In the genomic region with DNA sequence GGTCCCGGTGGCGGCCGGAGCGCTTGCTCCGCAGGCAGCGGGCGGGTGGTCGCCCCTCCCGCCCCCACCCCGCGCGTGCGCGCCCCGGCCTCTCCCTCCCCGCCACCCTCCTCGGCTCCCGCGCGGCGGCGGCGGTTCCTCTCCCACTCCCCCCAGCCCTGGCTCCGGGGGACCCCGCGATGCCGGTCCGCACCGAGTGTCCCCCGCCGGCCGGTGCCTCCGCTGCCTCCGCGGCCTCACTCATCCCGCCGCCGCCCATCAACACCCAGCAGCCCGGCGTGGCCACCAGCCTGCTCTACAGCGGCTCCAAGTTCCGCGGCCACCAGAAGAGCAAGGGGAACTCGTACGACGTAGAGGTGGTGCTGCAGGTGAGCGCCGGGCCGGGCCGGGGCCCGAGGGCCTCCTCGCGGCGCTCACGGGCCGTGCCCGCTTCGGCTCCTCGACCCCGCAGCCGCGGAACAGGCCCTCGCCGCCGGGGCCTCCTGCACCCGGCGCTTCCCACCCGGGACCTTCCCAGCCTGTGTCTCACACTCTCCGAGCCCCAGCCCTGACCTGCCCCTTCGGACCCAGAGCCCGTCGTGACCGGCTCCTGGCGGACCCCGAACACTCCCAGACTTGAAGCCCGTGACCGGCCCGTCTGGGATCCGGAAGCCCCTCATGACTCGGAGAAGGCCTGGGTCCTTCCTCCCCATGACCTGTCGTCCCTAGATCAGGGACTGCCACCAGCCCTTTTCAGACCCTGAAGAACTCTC, we compare ENCODE assay signal across 8 cellular contexts. TPM values are rescaled to one million over a fixed set of nuclear protein-coding genes. Genes with fewer than 3 reads are reported as not detected.
DNase-seq lines count a peak whose midpoint lies in the region; ATAC-seq and TF ChIP-seq lines count a peak whose summit lies in the region.

No MANE protein-coding gene starts in this region.

- no peaks in the 10 kb centered on the region for H3K36me3 ChIP-seq in Caco-2 (ENCODE audit: control insufficient read depth, insufficient read depth, low read length)

- H3K27me3 ChIP-seq in Caco-2 (replicated peaks; ENCODE audit: control insufficient read depth, insufficient read depth, low read length), result no peaks in the 10 kb centered on the region

- peak overlapping the region; percentile 82 for H3K27ac Mint-ChIP-seq in Caco-2 (ENCODE audit: unreplicated experiment)

- H3K9me3 ChIP-seq in Caco-2, result no peaks in the 10 kb centered on the region

- H3K9me3 Mint-ChIP-seq in Caco-2 (ENCODE audit: unreplicated experiment), result no peaks in the 10 kb centered on the region

- peaks cover 19% of the 10 kb centered on the region for H3K4me1 ChIP-seq in Caco-2

- DNase-seq in Caco-2 (peak; percentile 59 to 65), fibroblast of villous mesenchyme (ENCODE audit: low read depth) (peak; percentile 11), omental fat pad (ENCODE audit: low spot score) (no peak), NCI-H1694 treated with DMSO at 0.1 percent for 48 hours (lab: John Stamatoyannopoulos, UW) (no peak), NCI-H1930 (lab: John Stamatoyannopoulos, UW) (no peak)
- peak; percentile 40 for DNase-seq in activated CD4-positive, CD25-positive, alpha-beta regulatory T cell treated with anti-CD3 and anti-CD28 coated beads, Interleukin-2, amount 50 U/mL, for 72 hours

- H3K4me3 Mint-ChIP-seq in Caco-2 (ENCODE audit: unreplicated experiment), result peak overlapping the region; percentile 83

- no TSS peak for BruUV-seq in Caco-2 (replicated peaks; lab: Mats Ljungman, UMichigan)

- peaks cover 6% of the 10 kb centered on the region for H3K36me3 Mint-ChIP-seq in Caco-2 (ENCODE audit: insufficient read depth, unreplicated experiment)

- TF ChIP-seq CTCF in Caco-2 (IDR thresholded peaks at IDR 0.05; ENCODE audit: insufficient read depth in 1 of 2, low read depth in 1 of 2, low read length in 1 of 2, severe bottlenecking in 1 of 2, unreplicated experiment in 1 of 2) (no peak), fibroblast of villous mesenchyme (IDR thresholded peaks at IDR 0.05; ENCODE audit: insufficient read depth, low read depth, low read length) (no peak), omental fat pad (IDR thresholded peaks at IDR 0.05) (no peak)

- POLR2A ChIA-PET in Caco-2 (lab: Charles Lee), result no interaction called here

- CTCF ChIA-PET in Caco-2 (lab: Charles Lee), result no interaction called here

- ATAC-seq in GM19328 (IDR thresholded peaks at IDR 0.05; ENCODE audit: unreplicated experiment) (peak; percentile 22), HG03354 (IDR thresholded peaks at IDR 0.05; ENCODE audit: poor library complexity, severe bottlenecking, unreplicated experiment) (peak; percentile 26), omental fat pad (ENCODE audit: low FRiP score) (peak; percentile 60)

- intact Hi-C loops in Caco-2 (cut with micrococcal nuclease; ENCODE audit: unreplicated experiment), result loop anchor here (5.0 to 10.0 kb wide), 2 partner anchors 67 to 225 kb away; partner anchors contain the start of genes DRC3 and TOM1L2

- H3K4me1 Mint-ChIP-seq in Caco-2 (ENCODE audit: low read depth, unreplicated experiment), result peaks cover 26% of the 10 kb centered on the region

- H3K27me3 Mint-ChIP-seq in Caco-2 (ENCODE audit: insufficient read depth, unreplicated experiment), result no peaks in the 10 kb centered on the region

- H3K4me3 ChIP-seq in Caco-2 (ENCODE audit: low read depth, low read length), result peak overlapping the region; percentile 85
- H3K4me3 ChIP-seq in fibroblast of villous mesenchyme (ENCODE audit: low read depth, low read length), result peak overlapping the region; percentile 95

RNA-seq across cellular contexts. Expression of gene GID4, which starts 0.5 kb away (rescaled TPM):
- total RNA-seq in Caco-2 (2022) (12.7 and 14.0 TPM in 2 replicates), fibroblast of villous mesenchyme (6.8 and 7.8 TPM in 2 replicates), omental fat pad (10 to 100 TPM in 3 of 4 donors, 1 to 10 TPM in 1; 9.8 to 20.2 (median 10.5) TPM)

RNA-seq across cellular contexts. Expression of gene ATPAF2, which starts 0.7 kb away (rescaled TPM):
- total RNA-seq in Caco-2 (2022), result 37.9 and 40.3 TPM in 2 replicates
- 13.0 and 15.5 TPM in 2 replicates for total RNA-seq in fibroblast of villous mesenchyme
- total RNA-seq in omental fat pad, result 10 to 100 TPM in 2 of 4 donors, 1 to 10 TPM in 2; 9.5 to 18.4 (median 13.1) TPM

RNA-seq across cellular contexts. Expression of gene DRG2, which starts 48.0 kb away (rescaled TPM):
- total RNA-seq in Caco-2 (2022) (47.9 and 54.8 TPM in 2 replicates), fibroblast of villous mesenchyme (30.3 and 33.2 TPM in 2 replicates), omental fat pad (10 to 100 TPM; 31.6 to 38.1 (median 37.3) TPM)

Comparison
In these comparisons a context has a peak if more than half of its experiments do, and no peak if none do; other contexts are left out.
1. DNase-seq: peak in Caco-2 (2 of 2), activated CD4-positive, CD25-positive, alpha-beta regulatory T cell treated with anti-CD3 and anti-CD28 coated beads, Interleukin-2, amount 50 U/mL, for 72 hours (single experiment) and fibroblast of villous mesenchyme (single experiment); none in omental fat pad (single experiment), NCI-H1694 treated with DMSO at 0.1 percent for 48 hours (single experiment) and NCI-H1930 (0 of 2).
2. Peak in every context shown above with its lines, with median percentiles within 50 percentile points of each other: ATAC-seq.